Comparison of ENCODE assay signal across 1 cellular context in the genomic region with DNA sequence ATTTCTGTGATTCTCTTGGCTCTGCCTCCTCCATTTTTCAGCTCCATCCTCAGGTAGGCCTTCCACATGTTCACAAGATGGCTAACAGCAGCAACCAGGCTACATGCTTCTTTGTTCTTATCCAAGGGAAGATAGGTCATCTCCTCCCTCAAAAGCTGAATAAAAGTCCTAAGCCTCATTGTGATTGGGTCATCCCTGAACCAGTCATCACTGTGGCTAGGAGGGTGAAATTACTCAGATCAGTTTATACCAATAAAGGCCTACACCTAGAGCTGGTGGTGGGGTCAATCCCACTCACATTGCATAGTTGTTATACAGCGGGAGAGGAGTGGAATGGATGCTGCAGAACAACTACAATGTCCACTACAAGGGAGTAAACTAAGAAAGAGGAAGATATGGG. TPM values are rescaled to one million over a fixed set of nuclear protein-coding genes. Genes with fewer than 3 reads are reported as not detected.
"Had no signal": no experiment of that assay in that cellular context is flagged by ENCODE, and none has a peak within 500 bp of the region (broad histone marks: within the 10 kb centered on the region; RNA-seq: fewer than 3 reads in every experiment).

No MANE protein-coding gene starts in this region.

RNA-seq across cellular contexts. Expression of a gene that starts 56.2 kb away (rescaled TPM):
- total RNA-seq: ascending aorta had no signal
